Comparison of ENCODE assay signal across 30 cellular contexts in genomic region chr2:195945056-195945455, GRCh38.
"Had no signal": no experiment of that assay in that cellular context is flagged by ENCODE, and none has a peak within 500 bp of the region (broad histone marks: within the 10 kb centered on the region; RNA-seq: fewer than 3 reads in every experiment).

No MANE protein-coding gene starts in this region.

- DNase-seq: activated CD4-positive, alpha-beta memory T cell treated with anti-CD3 and anti-CD28 coated beads for 36 hours; activated CD4-positive, alpha-beta T cell treated with anti-CD3 and anti-CD28 coated beads for 36 hours; activated CD4-positive, alpha-beta T cell treated with anti-CD3 and anti-CD28 coated beads, Interleukin-2, amount 10 ng/mL, durations not matched to agents 24 days and 14 days; activated CD4-positive, CD25-positive, alpha-beta regulatory T cell; activated CD4-positive, CD25-positive, alpha-beta regulatory T cell treated with anti-CD3 and anti-CD28 coated beads, Interleukin-2, amount 50 U/mL, for 72 hours; activated CD8-positive, alpha-beta memory T cell treated with anti-CD3 and anti-CD28 coated beads, Interleukin-2, amount 10 ng/mL, durations not matched to agents 7 days and 5 days; activated CD8-positive, alpha-beta memory T cell treated with anti-CD3 and anti-CD28 coated beads, Interleukin-2, amount 50 U/mL, for 4 hours; activated CD8-positive, alpha-beta T cell treated with anti-CD3 and anti-CD28 coated beads, Interleukin-2, amount 10 ng/mL, durations not matched to agents 7 days and 5 days; activated gamma-delta T cell; activated naive CD4-positive, alpha-beta T cell; activated naive CD4-positive, alpha-beta T cell treated with anti-CD3 and anti-CD28 coated beads, Interleukin-2, amount 10 ng/mL, durations not matched to agents 7 days and 5 days; activated naive CD8-positive, alpha-beta T cell treated with anti-CD3 and anti-CD28 coated beads, Interleukin-2, amount 10 ng/mL, durations not matched to agents 7 days and 5 days; activated T-cell treated with anti-CD3 and anti-CD28 coated beads, Interleukin-2, amount 50 U/mL, for 1 hour; activated T-cell treated with anti-CD3 and anti-CD28 coated beads, Interleukin-2, amount 50 U/mL, for 48 hours; amniotic stem cell; anterior cingulate cortex; brain microvascular endothelial cell; caudate nucleus; cortex of kidney; dermis blood vessel endothelial cell; effector CD4-positive, alpha-beta T cell; effector memory CD8-positive, alpha-beta T cell; esophagus squamous epithelium; foreskin melanocyte; heart right ventricle; T-helper 2 cell had no signal

- H3K27me3 ChIP-seq: brain microvascular endothelial cell, esophagus squamous epithelium, gastroesophageal sphincter, heart right ventricle had no signal

- FAIRE-seq: colon had no signal

- H3K36me3 Mint-ChIP-seq: activated CD4-positive, alpha-beta memory T cell treated with anti-CD3 and anti-CD28 coated beads for 36 hours; activated CD8-positive, alpha-beta memory T cell treated with anti-CD3 and anti-CD28 coated beads, Interleukin-2, amount 10 ng/mL, durations not matched to agents 7 days and 5 days; activated naive CD4-positive, alpha-beta T cell treated with anti-CD3 and anti-CD28 coated beads, Interleukin-2, amount 10 ng/mL, durations not matched to agents 7 days and 5 days; activated naive CD4-positive, alpha-beta T cell treated with anti-CD3 and anti-CD28 coated beads, Interleukin-2, amount 50 U/mL, for 72 hours; activated naive CD8-positive, alpha-beta T cell treated with anti-CD3 and anti-CD28 coated beads, Interleukin-2, amount 10 ng/mL, durations not matched to agents 7 days and 5 days had no signal

- ATAC-seq: activated CD4-positive, alpha-beta T cell treated with anti-CD3 and anti-CD28 coated beads for 36 hours; activated CD8-positive, alpha-beta memory T cell treated with anti-CD3 and anti-CD28 coated beads, Interleukin-2, amount 10 ng/mL, durations not matched to agents 7 days and 5 days; activated CD8-positive, alpha-beta T cell treated with anti-CD3 and anti-CD28 coated beads, Interleukin-2, amount 10 ng/mL, durations not matched to agents 7 days and 5 days; activated naive CD4-positive, alpha-beta T cell treated with anti-CD3 and anti-CD28 coated beads, Interleukin-2, amount 50 U/mL, for 72 hours; effector memory CD8-positive, alpha-beta T cell; gastroesophageal sphincter; heart right ventricle had no signal

- H3K27me3 Mint-ChIP-seq: activated CD4-positive, alpha-beta T cell treated with anti-CD3 and anti-CD28 coated beads for 36 hours; activated naive CD4-positive, alpha-beta T cell treated with anti-CD3 and anti-CD28 coated beads, Interleukin-2, amount 10 ng/mL, durations not matched to agents 7 days and 5 days; activated naive CD8-positive, alpha-beta T cell treated with anti-CD3 and anti-CD28 coated beads, Interleukin-2, amount 10 ng/mL, durations not matched to agents 7 days and 5 days had no signal

- H3K9me3 Mint-ChIP-seq: activated CD4-positive, alpha-beta T cell treated with anti-CD3 and anti-CD28 coated beads, Interleukin-2, amount 10 ng/mL, durations not matched to agents 24 days and 14 days; activated naive CD4-positive, alpha-beta T cell treated with anti-CD3 and anti-CD28 coated beads, Interleukin-2, amount 10 ng/mL, durations not matched to agents 7 days and 5 days; effector memory CD8-positive, alpha-beta T cell had no signal

- H3K27ac Mint-ChIP-seq: activated CD4-positive, alpha-beta memory T cell treated with anti-CD3 and anti-CD28 coated beads for 36 hours; activated CD4-positive, alpha-beta T cell treated with anti-CD3 and anti-CD28 coated beads for 36 hours; activated CD4-positive, alpha-beta T cell treated with anti-CD3 and anti-CD28 coated beads, Interleukin-2, amount 10 ng/mL, durations not matched to agents 24 days and 14 days; activated CD8-positive, alpha-beta memory T cell treated with anti-CD3 and anti-CD28 coated beads, Interleukin-2, amount 10 ng/mL, durations not matched to agents 7 days and 5 days; activated CD8-positive, alpha-beta T cell treated with anti-CD3 and anti-CD28 coated beads, Interleukin-2, amount 10 ng/mL, durations not matched to agents 7 days and 5 days; activated naive CD4-positive, alpha-beta T cell treated with anti-CD3 and anti-CD28 coated beads, Interleukin-2, amount 10 ng/mL, durations not matched to agents 7 days and 5 days; activated naive CD4-positive, alpha-beta T cell treated with anti-CD3 and anti-CD28 coated beads, Interleukin-2, amount 50 U/mL, for 72 hours; activated naive CD8-positive, alpha-beta T cell treated with anti-CD3 and anti-CD28 coated beads, Interleukin-2, amount 10 ng/mL, durations not matched to agents 7 days and 5 days; effector memory CD8-positive, alpha-beta T cell had no signal

- H3K9me3 ChIP-seq: esophagus squamous epithelium had no signal

- H3K4me3 Mint-ChIP-seq: activated CD4-positive, alpha-beta memory T cell treated with anti-CD3 and anti-CD28 coated beads for 36 hours; activated CD4-positive, alpha-beta T cell treated with anti-CD3 and anti-CD28 coated beads for 36 hours; activated CD4-positive, alpha-beta T cell treated with anti-CD3 and anti-CD28 coated beads, Interleukin-2, amount 10 ng/mL, durations not matched to agents 24 days and 14 days; activated CD8-positive, alpha-beta memory T cell treated with anti-CD3 and anti-CD28 coated beads, Interleukin-2, amount 10 ng/mL, durations not matched to agents 7 days and 5 days; activated CD8-positive, alpha-beta T cell treated with anti-CD3 and anti-CD28 coated beads, Interleukin-2, amount 10 ng/mL, durations not matched to agents 7 days and 5 days; activated naive CD4-positive, alpha-beta T cell treated with anti-CD3 and anti-CD28 coated beads, Interleukin-2, amount 10 ng/mL, durations not matched to agents 7 days and 5 days; activated naive CD8-positive, alpha-beta T cell treated with anti-CD3 and anti-CD28 coated beads, Interleukin-2, amount 10 ng/mL, durations not matched to agents 7 days and 5 days; effector memory CD8-positive, alpha-beta T cell had no signal

- H3K36me3 ChIP-seq: brain microvascular endothelial cell, esophagus squamous epithelium, gastroesophageal sphincter, heart right ventricle had no signal

- H3K4me1 ChIP-seq: esophagus squamous epithelium, gastroesophageal sphincter, heart right ventricle had no signal

- H3K27ac ChIP-seq: brain microvascular endothelial cell, epithelial cell of prostate, esophagus squamous epithelium, gastroesophageal sphincter, heart right ventricle had no signal

- H3K4me1 Mint-ChIP-seq: activated CD4-positive, alpha-beta T cell treated with anti-CD3 and anti-CD28 coated beads for 36 hours; activated CD4-positive, alpha-beta T cell treated with anti-CD3 and anti-CD28 coated beads, Interleukin-2, amount 10 ng/mL, durations not matched to agents 24 days and 14 days; activated CD8-positive, alpha-beta memory T cell treated with anti-CD3 and anti-CD28 coated beads, Interleukin-2, amount 10 ng/mL, durations not matched to agents 7 days and 5 days; activated naive CD4-positive, alpha-beta T cell treated with anti-CD3 and anti-CD28 coated beads, Interleukin-2, amount 10 ng/mL, durations not matched to agents 7 days and 5 days; activated naive CD8-positive, alpha-beta T cell treated with anti-CD3 and anti-CD28 coated beads, Interleukin-2, amount 10 ng/mL, durations not matched to agents 7 days and 5 days had no signal

- H3K4me3 ChIP-seq: esophagus squamous epithelium, gastroesophageal sphincter, heart right ventricle had no signal
